In the genomic region with DNA sequence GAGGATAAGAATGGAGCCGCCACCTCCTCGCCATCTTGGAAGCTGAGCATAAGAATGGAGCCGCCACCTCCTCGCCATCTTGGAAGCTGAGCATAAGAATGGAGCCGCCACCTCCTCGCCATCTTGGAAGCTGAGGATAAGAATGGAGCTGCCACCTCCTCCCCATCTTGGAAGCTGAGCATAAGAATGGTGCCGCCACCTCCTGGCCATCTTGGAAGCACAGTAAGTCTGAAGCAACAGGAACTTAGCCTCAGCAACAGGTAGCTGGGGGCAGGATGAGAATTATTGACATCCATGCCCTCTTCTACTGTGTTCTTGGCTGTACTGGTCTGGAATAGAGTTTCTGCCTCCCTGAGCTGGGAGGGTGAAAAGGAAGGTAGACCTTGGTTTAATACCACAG, we compare ENCODE assay signal across 8 cellular contexts.
A peak's percentile ranks its signal among the peaks of the same experiment; 100 is the strongest.
DNase-seq lines count a peak whose midpoint lies in the region; ATAC-seq, FAIRE-seq and TF ChIP-seq lines count a peak whose summit lies in the region.
"Not testable (repeated sequence)": the region's sequence is repeated elsewhere in the genome, so short reads cannot be mapped to it uniquely, and the experiment has no call there.

No MANE protein-coding gene starts in this region.

- in situ Hi-C loops in brain microvascular endothelial cell (cut with HindIII; ENCODE audit: low pct_ligation_motif_present, low sequenced_read_pairs); HepG2 (cut with HindIII; ENCODE audit: extremely low pct_ligation_motif_present, low pct_unique_long_range_greater_than_20kb): not testable (repeated sequence)

- H3F3A ChIP-seq in Loucy (ENCODE audit: low read depth), result not testable (repeated sequence)

- POLR2A ChIA-PET in HepG2 (lab: Yijun Ruan, JAX), result not testable (repeated sequence)

- FAIRE-seq in HepG2 (lab: Jason Lieb, UNC), result not testable (repeated sequence)

- not testable (repeated sequence) for TF ChIP-seq RAD21 in HepG2 (CRISPR knock-in tag; IDR thresholded peaks at IDR 0.05)

- TF ChIP-seq POLR2A in HepG2 (IDR thresholded peaks at IDR 0.05; ENCODE audit: insufficient read depth in 1 of 2, low read depth in 2 of 2, low read length in 2 of 2); stomach (IDR thresholded peaks at IDR 0.05): not testable (repeated sequence)

- not testable (repeated sequence) for H3K9me2 ChIP-seq in Loucy (replicated peaks; ENCODE audit: low read depth, low read length)

- not testable (repeated sequence) for H3K4me3 ChIP-seq in GM12875 (ENCODE audit: low read depth, low read length); Loucy (ENCODE audit: low read length, poor library complexity, severe bottlenecking); RWPE2 (ENCODE audit: severe bottlenecking); brain microvascular endothelial cell (ENCODE audit: low read depth, low read length); fibroblast of the aortic adventitia (ENCODE audit: low read depth, low read length); HepG2 (replicated peaks in 1 of 3; ENCODE audit: insufficient read depth in 1 of 3, low read depth in 2 of 3, low read length in 3 of 3); stomach

- H3K4me2 ChIP-seq in Loucy (ENCODE audit: low read depth, low read length, poor library complexity, severe bottlenecking); HepG2 (ENCODE audit: low read depth, low read length): not testable (repeated sequence)

- H3K4me1 ChIP-seq in Loucy (ENCODE audit: insufficient read depth, low read length, poor library complexity, severe bottlenecking); RWPE2 (ENCODE audit: insufficient read depth, poor library complexity, severe bottlenecking); HepG2 (ENCODE audit: insufficient read depth, low read length); stomach: not testable (repeated sequence)

- WGBS in HepG2 (ENCODE audit: low lambda C conversion rate), result over 99% methylated on average over 7 of the region's 7 CpGs
- 95 to 99% (median 98%) methylated on average over 7 of the region's 7 CpGs for WGBS in stomach, 5 donors

- peak; percentile 53; the same call in 1 of the 3 replicates for ATAC-seq in RWPE2 (ENCODE audit: low read depth)
- ATAC-seq in HepG2, result not testable (repeated sequence)

- H2AFZ ChIP-seq in Loucy (ENCODE audit: low read length); HepG2 (ENCODE audit: low read length): not testable (repeated sequence)

- not testable (repeated sequence) for H3K9ac ChIP-seq in Loucy (ENCODE audit: low read depth, low read length, poor library complexity, severe bottlenecking); HepG2 (ENCODE audit: insufficient read depth, low read depth, low read length)

- not testable (repeated sequence) for H3K9me3 ChIP-seq in Loucy (ENCODE audit: insufficient read depth, low read depth, low read length); RWPE2 (ENCODE audit: severe bottlenecking); stomach
- H3K9me3 ChIP-seq in HepG2 (ENCODE audit: low read length), result peaks cover 16% of the 10 kb centered on the region

- H3K27ac ChIP-seq in RWPE2 (ENCODE audit: poor library complexity, severe bottlenecking); brain microvascular endothelial cell; HepG2 (ENCODE audit: extremely low read length, insufficient read depth, low read length); stomach: not testable (repeated sequence)

- not testable (repeated sequence) for BruUV-seq in HepG2 (replicated peaks; lab: Mats Ljungman, UMichigan)

- intact Hi-C loops in HepG2 (cut with micrococcal nuclease; ENCODE audit: unreplicated experiment); stomach (cut with DNase I; ENCODE audit: low total_unique reads): not testable (repeated sequence)

- H3K27me3 ChIP-seq in Loucy (ENCODE audit: insufficient read depth, low read length, poor library complexity, severe bottlenecking); RWPE2 (ENCODE audit: insufficient read depth, poor library complexity, severe bottlenecking); brain microvascular endothelial cell (replicated peaks); HepG2 (ENCODE audit: control insufficient read depth in 1 of 2, insufficient read depth in 2 of 2, low read length in 2 of 2); stomach: not testable (repeated sequence)

- not testable (repeated sequence) for H3K79me2 ChIP-seq in Loucy (ENCODE audit: insufficient read depth, low read length); HepG2 (ENCODE audit: insufficient read depth, low read length)

- H3K36me3 ChIP-seq in Loucy (ENCODE audit: insufficient read depth, low read length); RWPE2 (ENCODE audit: low read depth); brain microvascular endothelial cell (replicated peaks): not testable (repeated sequence)
- H3K36me3 ChIP-seq in HepG2 (replicated peaks in 1 of 2; ENCODE audit: control insufficient read depth in 1 of 2, insufficient read depth in 2 of 2, low read length in 2 of 2) (peaks cover 19 to 22% of the 10 kb centered on the region in 2 experiments; a peak in 4 of 5 replicates), stomach (peaks cover 0 to 51% (median 49%) of the 10 kb centered on the region in 4 donors)

- DNase-seq in AML-193 (lab: John Stamatoyannopoulos, UW), result peak; percentile 2 to 17
- DNase-seq in RWPE2 (ENCODE audit: low spot score); HepG2 (ENCODE audit: low spot score): not testable (repeated sequence)
- DNase-seq in brain microvascular endothelial cell, result peak; percentile 31
- peak; percentile 22 for DNase-seq in fibroblast of the aortic adventitia (ENCODE audit: low read depth)
- peak; percentile 24 for DNase-seq in stomach

- CTCF ChIA-PET in HepG2 (lab: Yijun Ruan, JAX; ENCODE audit: low intra/inter-chr PET ratio, low total read pairs), result not testable (repeated sequence)

- not testable (repeated sequence) for TF ChIP-seq EP300 in HepG2 (IDR thresholded peaks at IDR 0.05; ENCODE audit: low read depth in 2 of 2, low read length in 2 of 2); HepG2 (CRISPR knock-in tag; IDR thresholded peaks at IDR 0.05; ENCODE audit: borderline replicate concordance); stomach (IDR thresholded peaks at IDR 0.05)

- H4K20me1 ChIP-seq in Loucy (ENCODE audit: insufficient read depth, low read length, poor library complexity, severe bottlenecking); HepG2 (ENCODE audit: insufficient read depth, low read length): not testable (repeated sequence)

- peak; percentile 18; the same call in 1 of the 2 replicates for TF ChIP-seq CTCF in GM12875 (IDR thresholded peaks at IDR 0.05; ENCODE audit: borderline replicate concordance, insufficient read depth, low read depth, low read length)
- TF ChIP-seq CTCF in Loucy (conservative IDR thresholded peaks at IDR 0.05; ENCODE audit: low read length), result peak; percentile 45; the same call in 1 of the 2 replicates
- peak; percentile 32 for TF ChIP-seq CTCF in RWPE2 (IDR thresholded peaks at IDR 0.05; ENCODE audit: poor library complexity, severe bottlenecking)
- peak; percentile 72 for TF ChIP-seq CTCF in brain microvascular endothelial cell (IDR thresholded peaks at IDR 0.05; ENCODE audit: low read depth, low read length, missing control alignments)
- TF ChIP-seq CTCF in fibroblast of the aortic adventitia (IDR thresholded peaks at IDR 0.05; ENCODE audit: insufficient read depth, low read length), result peak; percentile 26
- TF ChIP-seq CTCF in HepG2 (CRISPR knock-in tag; IDR thresholded peaks at IDR 0.05), result peak; percentile 52
- not testable (repeated sequence) for TF ChIP-seq CTCF in stomach (IDR thresholded peaks at IDR 0.05)
